2 cellular contexts compared by ENCODE assay signal in genomic region chr17:1982793-1983366, GRCh38.
TF ChIP-seq lines count a peak whose summit lies in the region.

No MANE protein-coding gene starts in this region.

TF ChIP-seq in HEK293T, 16 proteins besides CTCF, POLR2A, EP300 and RAD21:
- peak; percentile 46; the same call in 1 of the 2 replicates for TF ChIP-seq ZNF384 (IDR thresholded peaks at IDR 0.05)

TF ChIP-seq in K562, 482 proteins besides CTCF, POLR2A, EP300 and RAD21:
- peak; percentile 56; the same call in 1 of the 2 replicates for TF ChIP-seq ZBTB33 (CRISPR knock-in tag; IDR thresholded peaks at IDR 0.05)
TF ChIP-seq in K562: peak in this region for 1; not testable (repeated sequence) for 481.
